In the genomic region with DNA sequence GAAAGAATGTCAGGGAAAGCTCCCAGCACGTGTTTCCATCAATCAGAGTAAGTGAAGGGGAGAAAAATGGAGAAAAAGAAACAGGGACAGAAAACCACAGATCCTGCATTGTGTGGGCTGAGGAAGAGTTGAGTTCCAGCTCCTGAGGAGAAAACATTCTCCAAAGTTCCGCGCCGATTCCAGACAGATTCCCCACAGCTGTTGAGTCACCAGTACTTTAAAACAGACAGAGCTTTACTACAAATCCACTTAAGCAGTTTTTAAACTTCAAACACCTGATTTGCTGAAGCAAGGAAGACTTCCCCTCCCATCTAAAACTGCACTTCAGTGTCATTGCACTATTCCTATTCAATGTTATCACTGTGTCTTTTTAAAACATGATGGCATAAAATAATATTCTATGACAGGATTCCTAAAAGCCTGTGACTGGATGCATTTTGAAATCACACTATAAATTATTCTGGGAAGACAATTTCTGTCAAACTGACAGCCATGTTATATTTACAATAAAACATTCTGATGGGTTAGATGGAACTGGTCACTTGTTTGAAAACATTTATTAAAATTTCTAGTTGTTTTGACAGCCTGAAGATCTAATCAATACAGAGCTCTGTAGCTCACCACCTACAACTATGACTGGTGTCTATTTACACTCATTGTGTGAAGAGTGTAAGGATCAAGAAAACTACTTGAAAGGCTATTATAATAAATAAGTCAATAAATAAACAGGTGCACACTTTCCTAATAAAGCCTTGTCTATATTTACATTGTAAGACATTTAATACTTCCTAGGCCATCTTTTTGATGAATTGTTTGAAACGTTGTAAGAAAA, we compare ENCODE assay signal across 9 cellular contexts. TPM values are rescaled to one million over a fixed set of nuclear protein-coding genes. Genes with fewer than 3 reads are reported as not detected.
DNase-seq lines count a peak whose midpoint lies in the region; ATAC-seq, FAIRE-seq and TF ChIP-seq lines count a peak whose summit lies in the region.
"Had no signal": no experiment of that assay in that cellular context is flagged by ENCODE, and none has a peak within 500 bp of the region (broad histone marks: within the 10 kb centered on the region; RNA-seq: fewer than 3 reads in every experiment).

No MANE protein-coding gene starts in this region.

- H3K79me1 ChIP-seq in IMR-90 (ENCODE audit: low read depth in 1 of 2, low read length in 2 of 2), result peaks cover 23 to 68% of the 10 kb centered on the region in 2 experiments

- H4K20me1 ChIP-seq in IMR-90 (ENCODE audit: insufficient read depth, low read length), result peaks cover 5% of the 10 kb centered on the region; the same call in 1 of the 2 replicates
- H4K20me1 ChIP-seq in K562 (replicated peaks; ENCODE audit: control insufficient read depth, insufficient read depth, low read length), result no peaks in the 10 kb centered on the region

- FAIRE-seq in K562 (lab: Jason Lieb, UNC), result peak; percentile 56
- FAIRE-seq in islet of Langerhans (lab: Jason Lieb, UNC), result peak; percentile 51
- FAIRE-seq: GM12878 had no signal

- H3K27ac ChIP-seq in IMR-90 (ENCODE audit: insufficient read depth, low read length) (0 out of 2 replicates have a peak overlapping the region, but pooled peaks have one; percentile 3), K562 (ENCODE audit: extremely low read depth, low read depth, low read length) (0 out of 3 replicates have a peak overlapping the region, but pooled peaks have one; percentile 4)

- no peaks in the 10 kb centered on the region for H3K27me3 Mint-ChIP-seq in T-helper 2 cell treated with Interferon-gamma antibody and Interleukin-4, amounts not matched to agents 5 μg/mL and 100 μg/mL, for 36 hours (ENCODE audit: low read depth)

- no peak for TF ChIP-seq EP300 in K562 (IDR thresholded peaks at IDR 0.05; ENCODE audit: low read length)

- peak overlapping the region; percentile 34; the same call in 1 of the 2 replicates for H3K23ac ChIP-seq in IMR-90 (ENCODE audit: low read depth, low read length)

- ATAC-seq in IMR-90 (ENCODE audit: low read depth), result peak; percentile 89
- peak; percentile 43; the same call in 1 of the 3 replicates for ATAC-seq in K562
- no peak for ATAC-seq in GM21529 (IDR thresholded peaks at IDR 0.05; ENCODE audit: unreplicated experiment)
- ATAC-seq in GM21526 (IDR thresholded peaks at IDR 0.05; ENCODE audit: low FRiP score, unreplicated experiment), result no peak
- ATAC-seq: GM12878 had no signal

- no peak for TF ChIP-seq POLR2A in IMR-90 (IDR thresholded peaks at IDR 0.05; ENCODE audit: low read depth, low read length)
- TF ChIP-seq POLR2A in K562 (conservative IDR thresholded peaks at IDR 0.05), result no peak

- H3K9me1 ChIP-seq in IMR-90 (ENCODE audit: insufficient read depth, low read length) (peaks cover 16% of the 10 kb centered on the region), K562 (ENCODE audit: control insufficient read depth, insufficient read depth, low read length) (no peaks in the 10 kb centered on the region)

- H3K27ac Mint-ChIP-seq in T-helper 2 cell treated with Interferon-gamma antibody and Interleukin-4, amounts not matched to agents 5 μg/mL and 100 μg/mL, for 36 hours, result no peak overlapping the region

- H3K9ac ChIP-seq in IMR-90 (ENCODE audit: low read depth, low read length), result peak overlapping the region; percentile 55; the same call in 1 of the 2 replicates
- H3K9ac ChIP-seq in K562 (ENCODE audit: insufficient read depth in 1 of 2, low read depth in 2 of 2, low read length in 2 of 2), result no peak overlapping the region; a peak in 1 of 4 replicates

- H3K4ac ChIP-seq in IMR-90 (ENCODE audit: low read depth, low read length), result no peak overlapping the region

- peaks cover 40% of the 10 kb centered on the region for H3K79me2 ChIP-seq in K562 (ENCODE audit: control insufficient read depth, insufficient read depth, low read length)

- no peaks in the 10 kb centered on the region for H3K9me3 Mint-ChIP-seq in T-helper 2 cell treated with Interferon-gamma antibody and Interleukin-4, amounts not matched to agents 5 μg/mL and 100 μg/mL, for 36 hours

- peak; percentile 82 for DNase-seq in IMR-90
- peak in 1 of 4 experiments; percentile 12 for DNase-seq in K562 (ENCODE audit: extremely low read depth in 1 of 4, low spot score in 3 of 4)
- peak; percentile 80 for DNase-seq in superior temporal gyrus (ENCODE audit: extremely low spot score)
- DNase-seq in T-helper 2 cell treated with Interferon-gamma antibody and Interleukin-4, amounts not matched to agents 5 μg/mL and 100 μg/mL, for 36 hours (ENCODE audit: low spot score), result no peak
- no peak for DNase-seq in NCI-H2029 treated with DMSO at 0.1 percent for 48 hours (lab: John Stamatoyannopoulos, UW)

- no peak overlapping the region; the same call in 1 of the 2 replicates for H4K91ac ChIP-seq in IMR-90 (ENCODE audit: insufficient read depth, low read depth, low read length)

- in situ Hi-C loops in IMR-90 (cut with MboI; ENCODE audit: low sequenced_read_pairs), result no loop called here
- in situ Hi-C loops in K562 (cut with MboI), result no loop called here

- H3K4me2 ChIP-seq in IMR-90 (ENCODE audit: low read depth, low read length), result peak overlapping the region; percentile 98
- H3K4me2 ChIP-seq in K562 (ENCODE audit: insufficient read depth, low read length), result peak overlapping the region; percentile 29; the same call in 1 of the 2 replicates

- no peak overlapping the region for H2BK15ac ChIP-seq in IMR-90 (ENCODE audit: low read depth, low read length)

- H3K36me3 Mint-ChIP-seq in T-helper 2 cell treated with Interferon-gamma antibody and Interleukin-4, amounts not matched to agents 5 μg/mL and 100 μg/mL, for 36 hours (ENCODE audit: low read depth), result no peaks in the 10 kb centered on the region

- TF ChIP-seq RAD21 in IMR-90 (IDR thresholded peaks at IDR 0.05; ENCODE audit: low read length), result no peak
- no peak for TF ChIP-seq RAD21 in K562 (CRISPR knock-in tag; conservative IDR thresholded peaks at IDR 0.05 in 1 of 2, IDR thresholded peaks at IDR 0.05 in 1 of 2)

- no peak overlapping the region for H4K8ac ChIP-seq in IMR-90 (ENCODE audit: low read depth in 2 of 2, low read length in 2 of 2)

- no TSS peak for BruUV-seq in IMR-90 (replicated peaks; lab: Mats Ljungman, UMichigan)
- no TSS peak for BruUV-seq in K562 (replicated peaks; lab: Mats Ljungman, UMichigan)

- H2BK5ac ChIP-seq in IMR-90 (ENCODE audit: low read depth, low read length, poor library complexity, severe bottlenecking), result peak overlapping the region; percentile 63

- H3K14ac ChIP-seq in IMR-90 (replicated peaks; ENCODE audit: low read depth, low read length), result peak overlapping the region; percentile 83

- intact Hi-C loops in IMR-90 (cut with micrococcal nuclease) (no loop called here), K562 (cut with micrococcal nuclease) (no loop called here)

- H3K4me3 ChIP-seq in IMR-90 (ENCODE audit: insufficient read depth, low read depth, low read length) (peak overlapping the region; percentile 30; the same call in 1 of the 2 replicates), K562 (no peak overlapping the region)
- H3K4me3 ChIP-seq: GM12878 had no signal

- no peak overlapping the region for H2AK9ac ChIP-seq in IMR-90 (replicated peaks; ENCODE audit: low read depth, low read length, poor library complexity)

- no peak overlapping the region for H3K18ac ChIP-seq in IMR-90 (ENCODE audit: low read depth, low read length)

- POLR2A ChIA-PET in IMR-90 (lab: Charles Lee; ENCODE audit: unreplicated experiment), result no interaction called here
- POLR2A ChIA-PET in K562 (lab: Yijun Ruan, JAX), result no interaction called here

- H3K4me1 ChIP-seq in IMR-90 (ENCODE audit: control insufficient read depth, insufficient read depth, low read length), result peaks cover 7% of the 10 kb centered on the region
- H3K4me1 ChIP-seq in K562 (replicated peaks in 1 of 2; ENCODE audit: control insufficient read depth in 2 of 2, insufficient read depth in 2 of 2, low read length in 2 of 2), result peaks cover 7 to 41% of the 10 kb centered on the region in 2 experiments; a peak in 4 of 5 replicates

- H3K56ac ChIP-seq in IMR-90 (ENCODE audit: extremely low read depth, insufficient read depth, low read length), result peak overlapping the region; percentile 57; the same call in 1 of the 2 replicates

- no peaks in the 10 kb centered on the region for H3K9me3 ChIP-seq in IMR-90 (ENCODE audit: control insufficient read depth, insufficient read depth, low read length)
- no peaks in the 10 kb centered on the region for H3K9me3 ChIP-seq in K562 (replicated peaks; ENCODE audit: control insufficient read depth, insufficient read depth, low read depth, low read length)

- H3K27me3 ChIP-seq in IMR-90 (ENCODE audit: control insufficient read depth, insufficient read depth, low read length), result no peaks in the 10 kb centered on the region
- no peaks in the 10 kb centered on the region for H3K27me3 ChIP-seq in K562 (ENCODE audit: control insufficient read depth in 2 of 2, insufficient read depth in 2 of 2, low read length in 2 of 2)

- H2BK20ac ChIP-seq in IMR-90 (ENCODE audit: low read depth, low read length), result no peak overlapping the region

- H2AFZ ChIP-seq in IMR-90 (replicated peaks; ENCODE audit: low read length, poor library complexity) (no peak overlapping the region), K562 (ENCODE audit: low read depth, low read length) (peak overlapping the region; percentile 64; the same call in 1 of the 2 replicates)

- no peaks in the 10 kb centered on the region for H3K4me1 Mint-ChIP-seq in T-helper 2 cell treated with Interferon-gamma antibody and Interleukin-4, amounts not matched to agents 5 μg/mL and 100 μg/mL, for 36 hours (ENCODE audit: low read depth)

- WGBS in IMR-90 (ENCODE audit: extremely low coverage in 2 of 2, insufficient read length in 1 of 2), 2 experiments, result no CpG with 5 or more reads among the region's 5 CpGs
- 37% methylated on average over 5 of the region's 5 CpGs for WGBS in K562 (ENCODE audit: insufficient coverage, low coverage, missing lambda C conversion rate)

- H2BK120ac ChIP-seq in IMR-90 (ENCODE audit: low read depth, low read length), result no peak overlapping the region

- CTCF ChIA-PET in IMR-90 (lab: Yijun Ruan, JAX) (no interaction called here), K562 (lab: Yijun Ruan, JAX; ENCODE audit: low intra/inter-chr PET ratio) (no interaction called here)

- no peak for TF ChIP-seq CTCF in IMR-90 (conservative IDR thresholded peaks at IDR 0.05; ENCODE audit: low read depth, low read length)
- no peak for TF ChIP-seq CTCF in K562 (IDR thresholded peaks at IDR 0.05 in 2 of 3, conservative IDR thresholded peaks at IDR 0.05 in 1 of 3; ENCODE audit: insufficient read depth in 2 of 3, low read depth in 1 of 3, low read length in 3 of 3)

- no peak overlapping the region for H2AK5ac ChIP-seq in IMR-90 (ENCODE audit: low read depth, low read length)

- peaks cover 3% of the 10 kb centered on the region; the same call in 1 of the 2 replicates for H3K36me3 ChIP-seq in IMR-90 (ENCODE audit: control insufficient read depth, insufficient read depth, low read length)
- no peaks in the 10 kb centered on the region for H3K36me3 ChIP-seq in K562 (ENCODE audit: control insufficient read depth, insufficient read depth, low read length)

- H4K5ac ChIP-seq in IMR-90 (ENCODE audit: low read depth, low read length), result no peak overlapping the region

- no peak overlapping the region for H3K4me3 Mint-ChIP-seq in T-helper 2 cell treated with Interferon-gamma antibody and Interleukin-4, amounts not matched to agents 5 μg/mL and 100 μg/mL, for 36 hours

- dilution Hi-C loops in IMR-90 (cut with HindIII; ENCODE audit: low sequenced_read_pairs, unreplicated experiment), result no loop called here

RNA-seq across cellular contexts. Expression of gene TCF4, which starts 40.9 kb away (rescaled TPM):
- total RNA-seq in IMR-90 (2012; rRNA removed) (83.9 and 87.1 TPM in 2 replicates), K562 (2014; rRNA removed) (10.7 and 14.3 TPM in 2 replicates), K562 (2014; rRNA removed; fragmentation: Illumina TruSeq; extraction: Trizol) (19.4 and 21.8 TPM in 2 replicates), K562 (2015; rRNA removed; fragmentation: Illumina TruSeq; extraction: Trizol) (17.8 and 18.2 TPM in 2 replicates), K562 (2021) (22.9 and 24.7 TPM in 2 replicates)
- polyA plus RNA-seq in IMR-90 (2012; rRNA removed) (29.0 and 30.0 TPM in 2 replicates), K562 (2011; rRNA removed) (19.2 and 19.4 TPM in 2 replicates), K562 (2014; fragmentation: Illumina TruSeq; extraction: Trizol) (10.8 and 15.2 TPM in 2 replicates), K562 (2014; fragmentation: Nextera tagmentation; extraction: Ambion mirVana) (10 to 100 TPM in 1 of 2 experiments, 1 to 10 TPM in 1; 4.8 to 10.0 TPM), K562 (2014; rRNA removed) (8.4 and 8.6 TPM in 2 replicates)
- 9.9 and 15.3 TPM in 2 replicates for polyA plus RNA-seq in IMR-90 (2012; cell fraction: cytosol; rRNA removed)
- polyA plus RNA-seq in IMR-90 (2012; cell fraction: nucleus; rRNA removed; ENCODE audit: low replicate concordance), result 22.4 and 46.6 TPM in 2 replicates
- total RNA-seq in K562 (2011; cell fraction: chromatin; rRNA removed; ENCODE audit: low replicate concordance), result 45.5 and 85.0 TPM in 2 replicates
- 14.8 and 17.6 TPM in 2 replicates for total RNA-seq in K562 (2011; cell fraction: nucleolus; rRNA removed)
- 40.0 and 62.5 TPM in 2 replicates for total RNA-seq in K562 (2011; cell fraction: nucleoplasm; rRNA removed)
- 12.0 and 16.7 TPM in 2 replicates for polyA plus RNA-seq in K562 (2011; cell fraction: cytosol; rRNA removed)
- 25.4 and 32.0 TPM in 2 replicates for polyA plus RNA-seq in K562 (2011; cell fraction: nucleus; rRNA removed)
- polyA plus RNA-seq in K562 (2012), result 10.3 and 11.8 TPM in 2 replicates
- 53.3 and 60.8 TPM in 2 replicates for polyA minus RNA-seq in K562 (2011; rRNA and poly(A)+ RNA removed)
- polyA minus RNA-seq in K562 (2011; cell fraction: cytosol; rRNA and poly(A)+ RNA removed), result 13.0 and 18.2 TPM in 2 replicates
- polyA minus RNA-seq in K562 (2011; cell fraction: nucleus; rRNA and poly(A)+ RNA removed), result 39.3 and 82.2 TPM in 2 replicates

Comparison
In these comparisons a context has a peak if more than half of its experiments do, and no peak if none do; other contexts are left out.
1. ATAC-seq: peak in IMR-90 (single experiment) and K562 (single experiment); none in GM21529 (single experiment) and GM21526 (single experiment).
2. DNase-seq: peak in IMR-90 (single experiment) and superior temporal gyrus (single experiment); none in T-helper 2 cell treated with Interferon-gamma antibody and Interleukin-4, amounts not matched to agents 5 μg/mL and 100 μg/mL, for 36 hours (single experiment) and NCI-H2029 treated with DMSO at 0.1 percent for 48 hours (single experiment).